In the genomic region with DNA sequence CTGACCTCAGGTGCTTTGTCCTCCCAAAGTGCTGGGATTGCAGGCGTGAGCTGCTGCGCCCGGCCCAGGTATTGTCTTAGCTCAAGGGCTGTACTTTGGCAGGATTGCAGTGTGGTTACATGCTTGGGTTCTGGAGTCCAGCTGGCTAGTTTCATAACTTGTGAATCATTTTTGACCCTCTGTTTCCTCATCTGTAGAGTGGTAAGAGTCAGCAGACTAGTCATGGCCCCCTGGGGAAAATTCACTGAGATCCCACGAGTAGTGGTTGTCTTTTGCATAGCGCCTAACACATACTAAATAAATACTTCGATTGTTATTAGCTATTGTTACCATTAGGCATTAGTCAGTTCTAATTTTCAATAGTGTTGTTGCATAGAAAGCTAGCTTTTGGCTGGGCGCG, we compare ENCODE assay signal across 11 cellular contexts.
DNase-seq lines count a peak whose midpoint lies in the region; ATAC-seq and TF ChIP-seq lines count a peak whose summit lies in the region.
"Had no signal": no experiment of that assay in that cellular context is flagged by ENCODE, and none has a peak within 500 bp of the region (broad histone marks: within the 10 kb centered on the region; RNA-seq: fewer than 3 reads in every experiment).

No MANE protein-coding gene starts in this region.

- peaks cover 22% of the 10 kb centered on the region for H3K36me3 ChIP-seq in GM06990 (ENCODE audit: control insufficient read depth, insufficient read depth, low read length)

- DNase-seq in GM06990 (ENCODE audit: extremely low read depth, insufficient read length) = peak; percentile 32
- peak; percentile 76 for DNase-seq in RWPE1 (ENCODE audit: low spot score)
- DNase-seq in iris pigment epithelial cell (ENCODE audit: low read depth) = peak; percentile 95
- no peak for DNase-seq in DMS 273 treated with DMSO at 0.1 percent for 48 hours (lab: John Stamatoyannopoulos, UW)
- DNase-seq in NK-92 treated with Interleukin-12 subunit alpha and Interleukin-12 subunit beta, amount 100 ng/mL, for 24 hours (lab: John Stamatoyannopoulos, UW) = no peak
- DNase-seq: activated CD8-positive, alpha-beta T cell treated with anti-CD3 and anti-CD28 coated beads for 36 hours; hippocampal formation; pancreas had no signal

- no peak for ATAC-seq in HG03135 (IDR thresholded peaks at IDR 0.05; ENCODE audit: unreplicated experiment)
- ATAC-seq: activated CD8-positive, alpha-beta T cell treated with anti-CD3 and anti-CD28 coated beads for 36 hours had no signal

- peak overlapping the region; percentile 45 for H3K27ac ChIP-seq in RWPE1
- H3K27ac ChIP-seq: KMS-11, pancreas had no signal

- no peak overlapping the region for H3K4me3 ChIP-seq in GM06990 (replicated peaks; ENCODE audit: low read depth, low read length)
- H3K4me3 ChIP-seq: cardiac muscle cell, pancreas had no signal

- CTCF ChIA-PET in RWPE1 (lab: Yijun Ruan, JAX) = interaction anchor here (0.6 to 6.3 kb wide), 5 partner anchors 10 to 1781 kb away, joined by 3 to 31 read pairs (median 5); no protein-coding TSS in a partner anchor

- no peaks in the 10 kb centered on the region for H3K27me3 ChIP-seq in GM06990 (replicated peaks; ENCODE audit: control insufficient read depth, insufficient read depth, low read length)
- H3K27me3 ChIP-seq: cardiac muscle cell, pancreas had no signal

- POLR2A ChIA-PET in RWPE1 (lab: Yijun Ruan, JAX; ENCODE audit: low non-redundant PET) = interaction anchor here (0.6 kb wide), 1 partner anchor 848 kb away, joined by 3 read pairs; no protein-coding TSS in a partner anchor

- no peak for TF ChIP-seq CTCF in GM06990 (IDR thresholded peaks at IDR 0.05; ENCODE audit: insufficient read depth, low read length, poor library complexity, severe bottlenecking)
- TF ChIP-seq CTCF in RWPE1 (conservative IDR thresholded peaks at IDR 0.05; ENCODE audit: low read depth) = no peak

Comparison
In these comparisons a context has a peak if more than half of its experiments do, and no peak if none do; other contexts are left out.
1. DNase-seq: peak in GM06990 (single experiment), RWPE1 (single experiment) and iris pigment epithelial cell (single experiment); none in DMS 273 treated with DMSO at 0.1 percent for 48 hours (single experiment) and NK-92 treated with Interleukin-12 subunit alpha and Interleukin-12 subunit beta, amount 100 ng/mL, for 24 hours (single experiment).